19 cellular contexts compared by ENCODE assay signal in the genomic region with DNA sequence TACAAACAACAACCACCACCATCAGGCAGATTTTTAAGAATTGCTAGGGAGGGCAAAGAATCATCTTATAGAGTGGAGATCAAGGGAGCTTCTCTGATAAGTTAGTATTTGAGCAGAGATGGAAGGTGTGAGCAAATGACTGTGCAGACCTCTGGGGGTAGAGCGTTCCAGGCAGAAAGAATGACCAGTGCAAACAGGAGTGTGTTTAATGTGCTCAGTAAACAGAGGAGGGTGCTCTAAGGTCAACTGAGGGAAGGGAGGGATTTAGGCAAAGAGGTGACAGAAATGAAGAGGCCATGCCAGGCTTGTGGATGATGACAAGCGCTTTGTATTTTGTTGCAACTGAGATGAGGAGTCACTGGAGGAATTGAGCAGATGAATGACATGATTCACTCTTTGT.
A peak's percentile ranks its signal among the peaks of the same experiment; 100 is the strongest.
DNase-seq lines count a peak whose midpoint lies in the region; ATAC-seq and TF ChIP-seq lines count a peak whose summit lies in the region.
"Had no signal": no experiment of that assay in that cellular context is flagged by ENCODE, and none has a peak within 500 bp of the region (broad histone marks: within the 10 kb centered on the region; RNA-seq: fewer than 3 reads in every experiment).

No MANE protein-coding gene starts in this region.

- no peaks in the 10 kb centered on the region for H3K9me3 ChIP-seq in liver (ENCODE audit: control insufficient read depth in 4 of 4, low read length in 3 of 4)
- H3K9me3 ChIP-seq: A549, Caco-2 had no signal

- 37% methylated on average over 2 of the region's 2 CpGs for WGBS in liver

- H3K36me3 ChIP-seq in liver (ENCODE audit: control insufficient read depth in 4 of 4, insufficient read depth in 3 of 4, low read depth in 1 of 4, low read length in 3 of 4): no peaks in the 10 kb centered on the region
- H3K36me3 ChIP-seq: BLaER1 treated with 17β-estradiol and CSF1 and Interleukin-3, amounts not matched to agents 10 nM and 100 nM had no signal

- peak; percentile 44 for ATAC-seq in left lobe of liver
- ATAC-seq: A549; CD8-positive, alpha-beta T cell; GM12878 had no signal

- no peak overlapping the region for H3K9ac ChIP-seq in liver (ENCODE audit: low read depth in 1 of 2, low read length in 2 of 2)
- H3K9ac ChIP-seq: BLaER1 treated with 17β-estradiol and CSF1 and Interleukin-3, amounts not matched to agents 10 nM and 100 nM had no signal

- no peak for TF ChIP-seq CTCF in liver (IDR thresholded peaks at IDR 0.05; ENCODE audit: low read depth, low read length, missing input control)

- TF ChIP-seq RAD21 in liver (IDR thresholded peaks at IDR 0.05): no peak

- DNase-seq in DMS53 (lab: John Stamatoyannopoulos, UW) (peak; percentile 7), DMS53 treated with DMSO at 0.1 percent for 48 hours (lab: John Stamatoyannopoulos, UW; ENCODE audit: unreplicated experiment) (no peak), left lobe of liver (ENCODE audit: low spot score) (no peak), glomerular visceral epithelial cell (ENCODE audit: extremely low spot score) (no peak), DMS79 treated with DMSO at 0.1 percent for 48 hours (lab: John Stamatoyannopoulos, UW) (no peak)
- DNase-seq: AML-193; Calu3; CD4-positive, alpha-beta T cell; CD8-positive, alpha-beta T cell; DND-41; EL; GDM1 had no signal

- no peaks in the 10 kb centered on the region for H3K27me3 ChIP-seq in liver (ENCODE audit: control insufficient read depth in 4 of 4, insufficient read depth in 4 of 4, low read length in 3 of 4)
- H3K27me3 ChIP-seq: BLaER1 treated with 17β-estradiol and CSF1 and Interleukin-3, amounts not matched to agents 10 nM and 100 nM had no signal

- peaks cover 0 to 5% (median 2%) of the 10 kb centered on the region in 4 donors for H3K4me1 ChIP-seq in liver (ENCODE audit: control insufficient read depth in 4 of 4, insufficient read depth in 4 of 4, low read length in 3 of 4)
- H3K4me1 ChIP-seq: A549; BLaER1 treated with 17β-estradiol and CSF1 and Interleukin-3, amounts not matched to agents 10 nM and 100 nM; Caco-2 had no signal

- no peak overlapping the region for H3K27ac ChIP-seq in liver (ENCODE audit: low read depth in 1 of 2, low read length in 2 of 2)
- H3K27ac ChIP-seq: 22Rv1; A549; BLaER1 treated with 17β-estradiol and CSF1 and Interleukin-3, amounts not matched to agents 10 nM and 100 nM; C4-2B had no signal

- no peak overlapping the region for H3K4me3 ChIP-seq in liver (ENCODE audit: low read depth in 1 of 3, low read length in 3 of 3)
- H3K4me3 ChIP-seq: A549; BLaER1 treated with 17β-estradiol and CSF1 and Interleukin-3, amounts not matched to agents 10 nM and 100 nM; GM12878 had no signal

TF ChIP-seq in liver, 16 proteins besides CTCF, POLR2A, EP300 and RAD21:
- TF ChIP-seq NR2F2 (IDR thresholded peaks at IDR 0.05) (no peak), YY1 (IDR thresholded peaks at IDR 0.05) (peak; percentile 39), SP1 (IDR thresholded peaks at IDR 0.05) (peak; percentile 22), GABPA (IDR thresholded peaks at IDR 0.05 in 1 of 2, conservative IDR thresholded peaks at IDR 0.05 in 1 of 2) (no peak), FOXA1 (IDR thresholded peaks at IDR 0.05) (peak; percentile 66), ZBTB33 (IDR thresholded peaks at IDR 0.05) (no peak), ATF3 (IDR thresholded peaks at IDR 0.05) (no peak), TAF1 (conservative IDR thresholded peaks at IDR 0.05) (no peak), MAX (IDR thresholded peaks at IDR 0.05) (no peak), EGR1 (IDR thresholded peaks at IDR 0.05; ENCODE audit: low read depth in 2 of 2) (no peak), HNF4A (conservative IDR thresholded peaks at IDR 0.05) (peak; percentile 23 to 63), FOXA2 (IDR thresholded peaks at IDR 0.05) (peak; percentile 75), RXRA (IDR thresholded peaks at IDR 0.05) (peak; percentile 75 to 85)
